ENCODE assay signal across 2 cellular contexts in genomic region chr14:72747652-72748051, GRCh38.
TF ChIP-seq lines count a peak whose summit lies in the region.

No MANE protein-coding gene starts in this region.

TF ChIP-seq in IMR-90, 13 proteins besides CTCF, POLR2A, EP300 and RAD21:
- TF ChIP-seq USF2 (IDR thresholded peaks at IDR 0.05; ENCODE audit: low read depth, low read length): no peak
- TF ChIP-seq MAZ (IDR thresholded peaks at IDR 0.05; ENCODE audit: borderline replicate concordance, low read depth, low read length): no peak
- no peak for TF ChIP-seq SMC3 (IDR thresholded peaks at IDR 0.05; ENCODE audit: low read depth, low read length)
- no peak for TF ChIP-seq ELK1 (IDR thresholded peaks at IDR 0.05; ENCODE audit: borderline replicate concordance, low read depth, low read length)
- no peak for TF ChIP-seq RCOR1 (IDR thresholded peaks at IDR 0.05; ENCODE audit: insufficient replicate concordance, low read length)
- no peak for TF ChIP-seq FOS (IDR thresholded peaks at IDR 0.05; ENCODE audit: low read depth, low read length)
- TF ChIP-seq BHLHE40 (IDR thresholded peaks at IDR 0.05; ENCODE audit: low read depth, low read length): no peak
- TF ChIP-seq CEBPB (IDR thresholded peaks at IDR 0.05; ENCODE audit: low read depth, low read length): no peak
- no peak for TF ChIP-seq NFE2L2 (IDR thresholded peaks at IDR 0.05; ENCODE audit: low read depth, low read length)
- TF ChIP-seq RFX5 (IDR thresholded peaks at IDR 0.05; ENCODE audit: low read depth, low read length): no peak
- no peak for TF ChIP-seq CHD1 (IDR thresholded peaks at IDR 0.05; ENCODE audit: low read depth, low read length)
- no peak for TF ChIP-seq MAFK (IDR thresholded peaks at IDR 0.05; ENCODE audit: low read depth, low read length)
- no peak for TF ChIP-seq MXI1 (IDR thresholded peaks at IDR 0.05; ENCODE audit: borderline replicate concordance, low read depth, low read length)
TF ChIP-seq in IMR-90: peak in this region for 0.

TF ChIP-seq in K562, 482 proteins besides CTCF, POLR2A, EP300 and RAD21:
- TF ChIP-seq ZNF431 (CRISPR knock-in tag; IDR thresholded peaks at IDR 0.05) (peak; percentile 89), ZNF239 (CRISPR knock-in tag; IDR thresholded peaks at IDR 0.05) (no peak)
